In the genomic region with DNA sequence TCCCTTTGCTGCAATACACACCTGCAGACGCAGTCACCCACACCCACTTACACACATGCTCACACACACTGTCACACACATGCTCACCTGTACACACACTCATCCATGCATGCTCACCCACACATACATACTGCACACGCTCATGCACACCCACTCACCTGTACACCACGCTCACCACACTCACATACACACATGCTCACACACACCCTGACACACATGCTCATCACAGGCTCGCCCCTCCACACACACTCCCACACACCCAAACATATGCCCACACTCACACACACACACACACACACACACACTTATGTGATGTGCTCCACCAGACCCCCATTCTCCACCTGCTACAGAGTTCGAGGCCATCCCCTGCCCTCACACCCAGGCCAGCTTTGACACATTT, we compare ENCODE assay signal across 25 cellular contexts. TPM values are rescaled to one million over a fixed set of nuclear protein-coding genes. Genes with fewer than 3 reads are reported as not detected.
"Had no signal": no experiment of that assay in that cellular context is flagged by ENCODE, and none has a peak within 500 bp of the region (broad histone marks: within the 10 kb centered on the region; RNA-seq: fewer than 3 reads in every experiment).

No MANE protein-coding gene starts in this region.

- FAIRE-seq: frontal cortex had no signal

- H3K4me1 ChIP-seq: esophagus muscularis mucosa had no signal

- H3K9me3 Mint-ChIP-seq: activated naive CD4-positive, alpha-beta T cell treated with anti-CD3 and anti-CD28 coated beads, Interleukin-2, amount 50 U/mL, for 24 hours; activated T-helper 1 cell treated with anti-CD3 and anti-CD28 coated beads, Interleukin-12 subunit alpha, Interleukin-12 subunit beta, Interleukin-2, Interleukin-4 antibody, amounts not matched to agents 30 ng/mL and 10 ng/mL and 1 ng/mL, durations not matched to agents 14 hours and 24 hours and 36 hours had no signal

- DNase-seq: activated CD4-positive, alpha-beta memory T cell treated with anti-CD3 and anti-CD28 coated beads for 36 hours; activated CD4-positive, alpha-beta T cell treated with anti-CD3 and anti-CD28 coated beads for 4 hours; activated CD4-positive, CD25-positive, alpha-beta regulatory T cell; activated gamma-delta T cell treated with Interleukin-2 at 50 U/mL for 16 hours; activated T-cell treated with anti-CD3 and anti-CD28 coated beads for 4 hours; anterior cingulate cortex; central memory CD4-positive, alpha-beta T cell; effector memory CD4-positive, alpha-beta T cell; hippocampal formation; kidney glomerular epithelial cell; left lung; naive B cell; retina; stimulated activated CD4-positive, alpha-beta T cell treated with anti-CD3 and anti-CD28 coated beads, Interleukin-4, amount 100 ng/mL, for 24 hours; stimulated activated naive CD8-positive, alpha-beta T cell treated with anti-CD3 and anti-CD28 coated beads, Interleukin-15, Interleukin-2, amounts not matched to agents 100 U/mL and 50 U/mL, for 24 hours had no signal

- H3K9me3 ChIP-seq: esophagus muscularis mucosa, left lung had no signal

- H3K27me3 ChIP-seq: left lung had no signal

- H3K27me3 Mint-ChIP-seq: activated CD4-positive, alpha-beta memory T cell treated with anti-CD3 and anti-CD28 coated beads for 36 hours; activated naive CD4-positive, alpha-beta T cell treated with anti-CD3 and anti-CD28 coated beads, Interleukin-2, amount 50 U/mL, for 24 hours had no signal

- H3K36me3 ChIP-seq: esophagus muscularis mucosa, left lung had no signal

- H3K27ac Mint-ChIP-seq: activated CD4-positive, alpha-beta memory T cell treated with anti-CD3 and anti-CD28 coated beads for 36 hours; activated naive CD4-positive, alpha-beta T cell treated with anti-CD3 and anti-CD28 coated beads, Interleukin-2, amount 50 U/mL, for 24 hours; activated T-helper 1 cell treated with anti-CD3 and anti-CD28 coated beads, Interleukin-12 subunit alpha, Interleukin-12 subunit beta, Interleukin-2, Interleukin-4 antibody, amounts not matched to agents 30 ng/mL and 10 ng/mL and 1 ng/mL, durations not matched to agents 14 hours and 24 hours and 36 hours; progenitor cell of endocrine pancreas had no signal

- H3K27ac ChIP-seq: esophagus muscularis mucosa, left lung had no signal

- H3K4me1 Mint-ChIP-seq: activated naive CD4-positive, alpha-beta T cell treated with anti-CD3 and anti-CD28 coated beads, Interleukin-2, amount 50 U/mL, for 24 hours had no signal

- ATAC-seq: left lung; stimulated activated naive CD8-positive, alpha-beta T cell treated with anti-CD3 and anti-CD28 coated beads, Interleukin-15, Interleukin-2, amounts not matched to agents 100 U/mL and 50 U/mL, for 24 hours had no signal

- H3K36me3 Mint-ChIP-seq: activated CD4-positive, alpha-beta memory T cell treated with anti-CD3 and anti-CD28 coated beads for 36 hours; brain had no signal

- H3K4me3 ChIP-seq: esophagus muscularis mucosa, left lung, lung had no signal

- H3K4me3 Mint-ChIP-seq: activated CD4-positive, alpha-beta memory T cell treated with anti-CD3 and anti-CD28 coated beads for 36 hours; activated naive CD4-positive, alpha-beta T cell treated with anti-CD3 and anti-CD28 coated beads, Interleukin-2, amount 50 U/mL, for 24 hours; activated T-helper 1 cell treated with anti-CD3 and anti-CD28 coated beads, Interleukin-12 subunit alpha, Interleukin-12 subunit beta, Interleukin-2, Interleukin-4 antibody, amounts not matched to agents 30 ng/mL and 10 ng/mL and 1 ng/mL, durations not matched to agents 14 hours and 24 hours and 36 hours; brain; naive B cell had no signal

RNA-seq across cellular contexts. Expression of a gene that starts 22.8 kb away (rescaled TPM):
- total RNA-seq: activated CD4-positive, alpha-beta memory T cell treated with anti-CD3 and anti-CD28 coated beads for 36 hours; activated T-helper 1 cell treated with anti-CD3 and anti-CD28 coated beads, Interleukin-12 subunit alpha, Interleukin-12 subunit beta, Interleukin-2, Interleukin-4 antibody, amounts not matched to agents 30 ng/mL and 10 ng/mL and 1 ng/mL, durations not matched to agents 14 hours and 24 hours and 36 hours; esophagus muscularis mucosa; left lung; mesenteric fat pad; osteocyte; subcutaneous adipose tissue had no signal
